22 cellular contexts compared by ENCODE assay signal in genomic region chr1:86541859-86542258, GRCh38. TPM values are rescaled to one million over a fixed set of nuclear protein-coding genes. Genes with fewer than 3 reads are reported as not detected.
DNase-seq lines count a peak whose midpoint lies in the region; ATAC-seq, FAIRE-seq and TF ChIP-seq lines count a peak whose summit lies in the region.
"Had no signal": no experiment of that assay in that cellular context is flagged by ENCODE, and none has a peak within 500 bp of the region (broad histone marks: within the 10 kb centered on the region; RNA-seq: fewer than 3 reads in every experiment).

No MANE protein-coding gene starts in this region.

- DNase-seq in SK-N-SH (no peak), RWPE2 (ENCODE audit: low spot score) (no peak), fibroblast of the aortic adventitia (ENCODE audit: low read depth) (peak; percentile 6), D721Med (ENCODE audit: insufficient read length, low spot score) (no peak), sciatic nerve (ENCODE audit: low spot score) (no peak)
- DNase-seq: H7, KBM-7, NCI-H1092, NCI-H1417 treated with DMSO at 0.1 percent for 48 hours, NCI-H187, NCI-H2081 treated with DMSO at 0.1 percent for 48 hours, NCI-H524, SHP77 treated with DMSO at 0.1 percent for 48 hours had no signal

- H3K27me3 ChIP-seq in SK-N-SH (ENCODE audit: insufficient read depth) = no peaks in the 10 kb centered on the region
- H3K27me3 ChIP-seq in RWPE2 (ENCODE audit: insufficient read depth, poor library complexity, severe bottlenecking) = no peaks in the 10 kb centered on the region

- CTCF ChIA-PET in SK-N-SH (lab: Yijun Ruan, JAX) = interaction anchor here (0.8 to 1.6 kb wide), 3 partner anchors 41 to 162 kb away, joined by 3 to 6 read pairs (median 5); no protein-coding TSS in a partner anchor

- POLR2A ChIA-PET in SK-N-SH (lab: Yijun Ruan, JAX) = no interaction called here

- ATAC-seq in SK-N-SH treated with all-trans-retinoic acid at 6 μM for 48 hours = no peak
- no peak for ATAC-seq in RWPE2 (ENCODE audit: low read depth)
- ATAC-seq in HG02642 (IDR thresholded peaks at IDR 0.05; ENCODE audit: poor library complexity, unreplicated experiment) = no peak
- no peak for ATAC-seq in sciatic nerve

- H2AFZ ChIP-seq in SK-N-SH (ENCODE audit: low read depth) = no peak overlapping the region
- H2AFZ ChIP-seq: GM23248 had no signal

- TF ChIP-seq RAD21 in SK-N-SH (IDR thresholded peaks at IDR 0.05; ENCODE audit: low read length) = no peak

- WGBS in SK-N-SH (ENCODE audit: low lambda C conversion rate) = 37% methylated on average over 2 of the region's 2 CpGs

- H3K36me3 ChIP-seq in SK-N-SH (replicated peaks in 1 of 2; ENCODE audit: control insufficient read depth in 1 of 2, insufficient read depth in 2 of 2, low read length in 1 of 2) = no peaks in the 10 kb centered on the region
- H3K36me3 ChIP-seq in RWPE2 (ENCODE audit: low read depth) = no peaks in the 10 kb centered on the region

- H3F3A ChIP-seq in SK-N-SH (replicated peaks; ENCODE audit: insufficient read depth) = no peaks in the 10 kb centered on the region

- TF ChIP-seq EP300 in SK-N-SH (IDR thresholded peaks at IDR 0.05; ENCODE audit: borderline replicate concordance in 1 of 2, low read depth in 1 of 2, low read length in 1 of 2) = no peak

- H3K79me2 ChIP-seq in SK-N-SH (ENCODE audit: insufficient read depth) = no peaks in the 10 kb centered on the region

- H3K9ac ChIP-seq in SK-N-SH = no peak overlapping the region
- H3K9ac ChIP-seq: GM23248 had no signal

- no peaks in the 10 kb centered on the region for H3K9me3 ChIP-seq in SK-N-SH
- no peaks in the 10 kb centered on the region for H3K9me3 ChIP-seq in RWPE2 (ENCODE audit: severe bottlenecking)

- TF ChIP-seq CTCF in SK-N-SH (IDR thresholded peaks at IDR 0.05) = no peak
- TF ChIP-seq CTCF in RWPE2 (IDR thresholded peaks at IDR 0.05; ENCODE audit: poor library complexity, severe bottlenecking) = no peak
- TF ChIP-seq CTCF in fibroblast of the aortic adventitia (IDR thresholded peaks at IDR 0.05; ENCODE audit: insufficient read depth, low read length) = no peak
- no peak for TF ChIP-seq CTCF in D721Med (IDR thresholded peaks at IDR 0.05; ENCODE audit: insufficient read depth, missing control alignments)

- H4K20me1 ChIP-seq in SK-N-SH (ENCODE audit: insufficient read depth) = no peaks in the 10 kb centered on the region

- no peaks in the 10 kb centered on the region for H3K4me1 ChIP-seq in SK-N-SH (ENCODE audit: control insufficient read depth in 1 of 2, insufficient read depth in 2 of 2, low read depth in 1 of 2, low read length in 1 of 2)
- H3K4me1 ChIP-seq in RWPE2 (ENCODE audit: insufficient read depth, poor library complexity, severe bottlenecking) = peaks cover 23% of the 10 kb centered on the region

- intact Hi-C loops in sciatic nerve (cut with DNase I) = no loop called here

- no peaks in the 10 kb centered on the region for H3K9me2 ChIP-seq in SK-N-SH

- H3K4me3 ChIP-seq in SK-N-SH (ENCODE audit: low read depth in 2 of 2, low read length in 1 of 2) (no peak overlapping the region), RWPE2 (ENCODE audit: severe bottlenecking) (no peak overlapping the region), fibroblast of the aortic adventitia (ENCODE audit: low read depth, low read length) (no peak overlapping the region)
- H3K4me3 ChIP-seq: GM23248, SK-N-MC had no signal

- no peak for FAIRE-seq in D721Med (lab: Jason Lieb, UNC)
- FAIRE-seq: G401.6, HTR-8/SVneo had no signal

- no peak overlapping the region for H3K27ac ChIP-seq in SK-N-SH (ENCODE audit: low read depth in 2 of 2, low read length in 1 of 2)
- H3K27ac ChIP-seq in RWPE2 (ENCODE audit: poor library complexity, severe bottlenecking) = peak overlapping the region; percentile 52
- H3K27ac ChIP-seq: GM23248, RWPE1, SK-N-MC had no signal

- H3K4me2 ChIP-seq in SK-N-SH = no peak overlapping the region

TF ChIP-seq in SK-N-SH treated with all-trans-retinoic acid at 6 μM for 48 hours, 23 proteins besides CTCF, POLR2A, EP300 and RAD21:
- TF ChIP-seq ZFP3 (CRISPR knock-in tag; IDR thresholded peaks at IDR 0.05) = peak; percentile 89
- TF ChIP-seq ISL1 (CRISPR knock-in tag; IDR thresholded peaks at IDR 0.05) = peak; percentile 74
- no peak for TF ChIP-seq ZNF70 (CRISPR knock-in tag; IDR thresholded peaks at IDR 0.05)
- TF ChIP-seq CSRNP3 (CRISPR knock-in tag; IDR thresholded peaks at IDR 0.05) = no peak
- no peak for TF ChIP-seq OSR1 (CRISPR knock-in tag; IDR thresholded peaks at IDR 0.05)
- TF ChIP-seq, protein P1, sequence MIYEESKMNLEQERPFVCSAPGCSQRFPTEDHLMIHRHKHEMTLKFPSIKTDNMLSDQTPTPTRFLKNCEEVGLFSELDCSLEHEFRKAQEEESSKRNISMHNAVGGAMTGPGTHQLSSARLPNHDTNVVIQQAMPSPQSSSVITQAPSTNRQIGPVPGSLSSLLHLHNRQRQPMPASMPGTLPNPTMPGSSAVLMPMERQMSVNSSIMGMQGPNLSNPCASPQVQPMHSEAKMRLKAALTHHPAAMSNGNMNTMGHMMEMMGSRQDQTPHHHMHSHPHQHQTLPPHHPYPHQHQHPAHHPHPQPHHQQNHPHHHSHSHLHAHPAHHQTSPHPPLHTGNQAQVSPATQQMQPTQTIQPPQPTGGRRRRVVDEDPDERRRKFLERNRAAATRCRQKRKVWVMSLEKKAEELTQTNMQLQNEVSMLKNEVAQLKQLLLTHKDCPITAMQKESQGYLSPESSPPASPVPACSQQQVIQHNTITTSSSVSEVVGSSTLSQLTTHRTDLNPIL (CRISPR knock-in tag; IDR thresholded peaks at IDR 0.05; ENCODE audit: low read depth) = no peak
TF ChIP-seq in SK-N-SH treated with all-trans-retinoic acid at 6 μM for 48 hours: peak in this region for 2.

TF ChIP-seq in SK-N-SH, 30 proteins besides CTCF, POLR2A, EP300 and RAD21:
- no peak for TF ChIP-seq ELF1 (IDR thresholded peaks at IDR 0.05)
- no peak for TF ChIP-seq ZBTB33 (IDR thresholded peaks at IDR 0.05; ENCODE audit: borderline replicate concordance, low read depth)
TF ChIP-seq in SK-N-SH: peak in this region for 0.

RNA-seq across cellular contexts. Expression of gene CLCA4, which starts 5.0 kb away (rescaled TPM):
- not detected in 2 replicates for polyA plus RNA-seq in SK-N-SH (2012; rRNA removed)
- not detected in 2 replicates for polyA plus RNA-seq in SK-N-SH (2012; cell fraction: cytosol; rRNA removed)
- not detected in 2 replicates for polyA plus RNA-seq in SK-N-SH (2012; cell fraction: nucleus; rRNA removed)
- total RNA-seq in fibroblast of the aortic adventitia (ENCODE audit: low replicate concordance) (not detected in 2 replicates), sciatic nerve (not detected)
- total RNA-seq: A172, GM23248, H7 had no signal
- polyA plus RNA-seq: BJ, GM23248 had no signal
